11 cellular contexts compared by ENCODE assay signal in the genomic region with DNA sequence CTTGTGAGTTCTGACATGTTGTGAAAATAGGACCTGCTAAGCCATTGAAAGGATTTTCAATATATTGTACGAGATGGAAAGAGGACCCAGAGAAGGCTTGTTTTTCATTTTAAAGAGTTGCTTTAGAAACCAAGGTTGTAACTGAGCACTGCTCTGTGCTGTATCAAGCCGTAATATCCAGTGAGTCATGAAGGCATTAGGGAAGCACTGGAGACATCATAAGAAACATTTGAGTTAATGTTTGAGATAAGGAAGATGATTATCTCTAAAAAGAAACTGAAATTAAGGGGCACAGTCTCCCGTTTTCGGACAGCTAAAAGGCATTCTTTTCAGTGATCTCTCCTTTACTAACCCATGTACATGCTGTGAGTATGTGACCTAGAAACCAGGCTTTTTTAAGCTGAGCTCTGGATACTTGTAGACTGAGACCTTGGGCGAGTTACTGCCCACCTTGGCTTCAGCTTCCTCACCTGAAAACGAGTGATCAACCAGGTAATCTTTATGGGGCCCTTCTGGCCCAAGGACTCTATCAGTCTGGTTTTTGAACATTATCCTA.
DNase-seq lines count a peak whose midpoint lies in the region; ATAC-seq and TF ChIP-seq lines count a peak whose summit lies in the region.
"Had no signal": no experiment of that assay in that cellular context is flagged by ENCODE, and none has a peak within 500 bp of the region (broad histone marks: within the 10 kb centered on the region; RNA-seq: fewer than 3 reads in every experiment).

No MANE protein-coding gene starts in this region.

- no peaks in the 10 kb centered on the region for H3K27me3 ChIP-seq in thoracic aorta (replicated peaks; ENCODE audit: insufficient read depth)

- H3K4me3 ChIP-seq in thoracic aorta, result no peak overlapping the region

- H3K27me3 Mint-ChIP-seq in activated T-helper 17 cell treated with anti-CD3 and anti-CD28 coated beads, Interleukin-2, amount 50 U/mL, for 72 hours, result no peaks in the 10 kb centered on the region

- DNase-seq in NOMO-1 (lab: John Stamatoyannopoulos, UW; ENCODE audit: unreplicated experiment in 2 of 2) (peak; percentile 10 to 67), NOMO-1 treated with dmso at 0.1 percent for 144 hours (lab: John Stamatoyannopoulos, UW; ENCODE audit: unreplicated experiment) (no peak), iris pigment epithelial cell (ENCODE audit: low read depth) (peak; percentile 86), thoracic aorta (ENCODE audit: low spot score) (no peak), T1000 (lab: John Stamatoyannopoulos, UW) (no peak), DMS79 treated with DMSO at 0.1 percent for 48 hours (lab: John Stamatoyannopoulos, UW) (no peak)
- DNase-seq: 8988T; NCI-H446 treated with DMSO at 0.1 percent for 48 hours; stimulated activated naive CD4-positive, alpha-beta T cell treated with Interleukin-2 at 50 U/mL for 16 hours had no signal

- no peaks in the 10 kb centered on the region for H3K9me3 ChIP-seq in thoracic aorta

- TF ChIP-seq CTCF in thoracic aorta (IDR thresholded peaks at IDR 0.05), result no peak

- no peaks in the 10 kb centered on the region for H3K9me3 Mint-ChIP-seq in activated T-helper 17 cell treated with anti-CD3 and anti-CD28 coated beads, Interleukin-2, amount 50 U/mL, for 72 hours

- peak overlapping the region; percentile 86 to 90 for H3K27ac ChIP-seq in thoracic aorta

- peak overlapping the region; percentile 10 for H3K27ac Mint-ChIP-seq in activated T-helper 17 cell treated with anti-CD3 and anti-CD28 coated beads, Interleukin-2, amount 50 U/mL, for 72 hours

- H3K4me1 Mint-ChIP-seq in activated T-helper 17 cell treated with anti-CD3 and anti-CD28 coated beads, Interleukin-2, amount 50 U/mL, for 72 hours, result peaks cover 6% of the 10 kb centered on the region

- no peak overlapping the region for H3K4me3 Mint-ChIP-seq in activated T-helper 17 cell treated with anti-CD3 and anti-CD28 coated beads, Interleukin-2, amount 50 U/mL, for 72 hours

- ATAC-seq in activated T-helper 17 cell treated with anti-CD3 and anti-CD28 coated beads, Interleukin-2, amount 50 U/mL, for 72 hours (replicated peaks), result no peak
- ATAC-seq in thoracic aorta (ENCODE audit: insufficient number of reproducible peaks, low FRiP score, low read depth) (no peak), GM18520 (IDR thresholded peaks at IDR 0.05; ENCODE audit: unreplicated experiment) (no peak)

- H3K36me3 ChIP-seq in thoracic aorta, result no peaks in the 10 kb centered on the region

- no peaks in the 10 kb centered on the region for H3K36me3 Mint-ChIP-seq in activated T-helper 17 cell treated with anti-CD3 and anti-CD28 coated beads, Interleukin-2, amount 50 U/mL, for 72 hours (ENCODE audit: low read depth)

- peaks cover 21 to 72% of the 10 kb centered on the region in 2 donors for H3K4me1 ChIP-seq in thoracic aorta (ENCODE audit: control insufficient read depth in 1 of 2, low read depth in 2 of 2)

Comparison
In these comparisons a context has a peak if more than half of its experiments do, and no peak if none do; other contexts are left out.
1. DNase-seq: peak in NOMO-1 (2 of 2) and iris pigment epithelial cell (single experiment); none in NOMO-1 treated with dmso at 0.1 percent for 144 hours (single experiment), thoracic aorta (single experiment), T1000 (single experiment) and DMS79 treated with DMSO at 0.1 percent for 48 hours (single experiment).